Comparison of ENCODE assay signal across 8 cellular contexts in genomic region chr22:37566903-37567798, GRCh38. TPM values are rescaled to one million over a fixed set of nuclear protein-coding genes. Genes with fewer than 3 reads are reported as not detected.
DNase-seq lines count a peak whose midpoint lies in the region; ATAC-seq and TF ChIP-seq lines count a peak whose summit lies in the region.

No MANE protein-coding gene starts in this region.

- POLR2A ChIA-PET in HEK293T (lab: Yijun Ruan, JAX): interaction anchor here (0.5 to 4.1 kb wide), 6 partner anchors 10 to 91 kb away, joined by 3 to 17 read pairs (median 4); partner anchors contain the start of gene PDXP
- POLR2A ChIA-PET in activated CD8-positive, alpha-beta T cell treated with anti-CD3 and anti-CD28 coated beads for 36 hours (lab: Charles Lee): interaction anchor here (0.6 to 2.0 kb wide), 12 partner anchors 9 to 1087 kb away, joined by 3 to 12 read pairs (median 4); partner anchors contain the start of gene MFNG

- H3K27ac Mint-ChIP-seq in activated CD8-positive, alpha-beta T cell treated with anti-CD3 and anti-CD28 coated beads for 36 hours: peak overlapping the region; percentile 85

- H2BK120ac ChIP-seq in mesenchymal stem cell (ENCODE audit: low read depth, low read length): no peak overlapping the region

- peaks cover 26% of the 10 kb centered on the region for H3K4me1 Mint-ChIP-seq in activated CD8-positive, alpha-beta T cell treated with anti-CD3 and anti-CD28 coated beads for 36 hours (ENCODE audit: low read depth)

- peak overlapping the region; percentile 49 for H3K4me3 Mint-ChIP-seq in activated CD8-positive, alpha-beta T cell treated with anti-CD3 and anti-CD28 coated beads for 36 hours

- H3K4me2 ChIP-seq in mesenchymal stem cell (ENCODE audit: low read length, poor library complexity, severe bottlenecking): no peak overlapping the region

- 65% methylated on average over 16 of the region's 16 CpGs for WGBS in mesenchymal stem cell

- peak overlapping the region in 1 of 2 experiments; percentile 46 for H3K18ac ChIP-seq in mesenchymal stem cell (ENCODE audit: low read depth in 1 of 2, low read length in 2 of 2)

- H4K91ac ChIP-seq in mesenchymal stem cell (ENCODE audit: low read length): peak overlapping the region; percentile 46

- H3K27me3 ChIP-seq in mesenchymal stem cell (ENCODE audit: control insufficient read depth in 1 of 2, insufficient read depth in 1 of 2, low read length in 2 of 2): no peaks in the 10 kb centered on the region
- no peaks in the 10 kb centered on the region for H3K27me3 ChIP-seq in MG63

- H2BK15ac ChIP-seq in mesenchymal stem cell (ENCODE audit: low read depth, poor library complexity, severe bottlenecking): no peak overlapping the region

- peak overlapping the region; percentile 15 for H3K9ac ChIP-seq in mesenchymal stem cell (ENCODE audit: low read length)

- H3K36me3 ChIP-seq in mesenchymal stem cell (ENCODE audit: control insufficient read depth in 1 of 2, insufficient read depth in 2 of 2, low read depth in 1 of 2, low read length in 2 of 2) (peaks cover 50 to 58% of the 10 kb centered on the region in 2 experiments), MG63 (peaks cover 66% of the 10 kb centered on the region)

- TF ChIP-seq CTCF in activated CD8-positive, alpha-beta T cell treated with anti-CD3 and anti-CD28 coated beads for 36 hours (IDR thresholded peaks at IDR 0.05): peak; percentile 92

- H3K4ac ChIP-seq in mesenchymal stem cell (ENCODE audit: low read depth in 1 of 2, low read length in 2 of 2): no peak overlapping the region

- H2AK5ac ChIP-seq in mesenchymal stem cell (ENCODE audit: low read length, severe bottlenecking): peak overlapping the region; percentile 60

- H3K4me3 ChIP-seq in mesenchymal stem cell (ENCODE audit: insufficient read depth in 1 of 2, low read depth in 1 of 2, low read length in 2 of 2) (no peak overlapping the region), MG63 (no peak overlapping the region)

- H2BK5ac ChIP-seq in mesenchymal stem cell (ENCODE audit: low read depth, low read length, poor library complexity, severe bottlenecking): no peak overlapping the region

- H4K8ac ChIP-seq in mesenchymal stem cell (ENCODE audit: low read length): no peak overlapping the region

- H3K14ac ChIP-seq in mesenchymal stem cell (ENCODE audit: low read length in 2 of 2): no peak overlapping the region

- DNase-seq in Daoy (ENCODE audit: low read depth) (peak; percentile 92), HEK293T (ENCODE audit: extremely low spot score) (peak; percentile 79), NCI-H748 (lab: John Stamatoyannopoulos, UW; ENCODE audit: unreplicated experiment) (peak; percentile 56), ecto neural progenitor cell (ENCODE audit: low spot score) (peak; percentile 87), mesenchymal stem cell (peak; percentile 57), MG63 (no peak)
- peak; percentile 97 for DNase-seq in activated CD8-positive, alpha-beta T cell treated with anti-CD3 and anti-CD28 coated beads for 36 hours
- DNase-seq in stimulated activated CD8-positive, alpha-beta memory T cell treated with anti-CD3 and anti-CD28 coated beads, Interleukin-2, amount 100 ng/mL, for 1 hour (ENCODE audit: low read depth in 2 of 2): peak; percentile 81 to 82

- CTCF ChIA-PET in HEK293T (lab: Yijun Ruan, JAX): interaction anchor here (0.6 to 3.1 kb wide), 18 partner anchors 10 to 1225 kb away, joined by 3 to 31 read pairs (median 4); no protein-coding TSS in a partner anchor
- CTCF ChIA-PET in activated CD8-positive, alpha-beta T cell treated with anti-CD3 and anti-CD28 coated beads for 36 hours (lab: Charles Lee): interaction anchor here (0.6 to 15.7 kb wide), 40 partner anchors 10 to 336 kb away, joined by 3 to 501 read pairs (median 5); partner anchors contain the start of genes GGA1, LGALS1, LGALS2 and MFNG

- H2BK12ac ChIP-seq in mesenchymal stem cell (ENCODE audit: low read length in 2 of 2): no peak overlapping the region

- H3K9me3 ChIP-seq in mesenchymal stem cell (ENCODE audit: control insufficient read depth, low read length): no peaks in the 10 kb centered on the region
- no peaks in the 10 kb centered on the region for H3K9me3 ChIP-seq in MG63

- H3K36me3 Mint-ChIP-seq in activated CD8-positive, alpha-beta T cell treated with anti-CD3 and anti-CD28 coated beads for 36 hours (ENCODE audit: low read depth): no peaks in the 10 kb centered on the region

- ATAC-seq in activated CD8-positive, alpha-beta T cell treated with anti-CD3 and anti-CD28 coated beads for 36 hours: peak; percentile 89

- intact Hi-C loops in activated CD8-positive, alpha-beta T cell treated with anti-CD3 and anti-CD28 coated beads for 36 hours (cut with micrococcal nuclease): loop anchor here (1.0 to 10.0 kb wide), 2 partner anchors 28 to 252 kb away; no protein-coding TSS in a partner anchor

- peaks cover 18% of the 10 kb centered on the region for H3K27me3 Mint-ChIP-seq in activated CD8-positive, alpha-beta T cell treated with anti-CD3 and anti-CD28 coated beads for 36 hours

- H2AFZ ChIP-seq in mesenchymal stem cell (ENCODE audit: low read depth, low read length): no peak overlapping the region

- no peaks in the 10 kb centered on the region for H3K9me3 Mint-ChIP-seq in activated CD8-positive, alpha-beta T cell treated with anti-CD3 and anti-CD28 coated beads for 36 hours

- peaks cover 5% of the 10 kb centered on the region for H3K79me1 ChIP-seq in mesenchymal stem cell (replicated peaks; ENCODE audit: low read length, poor library complexity, severe bottlenecking)

- peaks cover 72% of the 10 kb centered on the region for H3K4me1 ChIP-seq in mesenchymal stem cell (ENCODE audit: control insufficient read depth, insufficient read depth, low read depth, low read length)

- H3K23ac ChIP-seq in mesenchymal stem cell (ENCODE audit: low read length in 2 of 2): no peak overlapping the region

- peak overlapping the region; percentile 24 for H3K27ac ChIP-seq in mesenchymal stem cell (ENCODE audit: low read length, poor library complexity, severe bottlenecking)

TF ChIP-seq in HEK293T, 16 proteins besides CTCF, POLR2A, EP300 and RAD21:
- TF ChIP-seq CTBP1 (IDR thresholded peaks at IDR 0.05; ENCODE audit: borderline replicate concordance): no peak
- 0 out of 2 replicates have a peak, but pooled peaks have one; percentile 57 for TF ChIP-seq HDGF (IDR thresholded peaks at IDR 0.05; ENCODE audit: borderline replicate concordance)

RNA-seq across cellular contexts. Expression of gene CDC42EP1, which starts 6.9 kb away (rescaled TPM):
- 11.8 and 13.1 TPM in 2 replicates for total RNA-seq in Daoy (2014; rRNA removed; shearing (Covaris generic))
- total RNA-seq in activated CD8-positive, alpha-beta T cell treated with anti-CD3 and anti-CD28 coated beads for 36 hours: under 1 TPM; 0.59 to 0.72 TPM
- 117 TPM for polyA plus RNA-seq in mesenchymal stem cell (2013, experiment 1 of 2)
- 113 TPM for polyA plus RNA-seq in mesenchymal stem cell (2013, experiment 2 of 2)
- total RNA-seq in MG63 (2014; rRNA removed; shearing (Covaris generic); ENCODE audit: low replicate concordance): 31.6 and 38.5 TPM in 2 replicates

RNA-seq across cellular contexts. Expression of gene LGALS2, which starts 12.7 kb away (rescaled TPM):
- total RNA-seq in Daoy (2014; rRNA removed; shearing (Covaris generic)): not detected in 2 replicates
- not detected for total RNA-seq in activated CD8-positive, alpha-beta T cell treated with anti-CD3 and anti-CD28 coated beads for 36 hours
- polyA plus RNA-seq in mesenchymal stem cell (2013, experiment 1 of 2): not detected
- not detected for polyA plus RNA-seq in mesenchymal stem cell (2013, experiment 2 of 2)
- not detected in 2 replicates for total RNA-seq in MG63 (2014; rRNA removed; shearing (Covaris generic); ENCODE audit: low replicate concordance)

RNA-seq across cellular contexts. Expression of gene GGA1, which starts 41.5 kb away (rescaled TPM):
- 23.2 and 34.7 TPM in 2 replicates for total RNA-seq in Daoy (2014; rRNA removed; shearing (Covaris generic))
- 10 to 100 TPM; 59.7 to 62.8 TPM for total RNA-seq in activated CD8-positive, alpha-beta T cell treated with anti-CD3 and anti-CD28 coated beads for 36 hours
- 25.3 TPM for polyA plus RNA-seq in mesenchymal stem cell (2013, experiment 1 of 2)
- polyA plus RNA-seq in mesenchymal stem cell (2013, experiment 2 of 2): 23.1 TPM
- 13.8 and 33.2 TPM in 2 replicates for total RNA-seq in MG63 (2014; rRNA removed; shearing (Covaris generic); ENCODE audit: low replicate concordance)

RNA-seq across cellular contexts. Expression of gene CARD10, which starts 47.9 kb away (rescaled TPM):
- 24.0 and 25.9 TPM in 2 replicates for total RNA-seq in Daoy (2014; rRNA removed; shearing (Covaris generic))
- under 1 TPM; 0.09 to 0.18 TPM for total RNA-seq in activated CD8-positive, alpha-beta T cell treated with anti-CD3 and anti-CD28 coated beads for 36 hours
- 3.1 TPM for polyA plus RNA-seq in mesenchymal stem cell (2013, experiment 1 of 2)
- 3.2 TPM for polyA plus RNA-seq in mesenchymal stem cell (2013, experiment 2 of 2)
- 17.1 and 18.9 TPM in 2 replicates for total RNA-seq in MG63 (2014; rRNA removed; shearing (Covaris generic); ENCODE audit: low replicate concordance)
